ENCODE assay signal across 9 cellular contexts in the genomic region with DNA sequence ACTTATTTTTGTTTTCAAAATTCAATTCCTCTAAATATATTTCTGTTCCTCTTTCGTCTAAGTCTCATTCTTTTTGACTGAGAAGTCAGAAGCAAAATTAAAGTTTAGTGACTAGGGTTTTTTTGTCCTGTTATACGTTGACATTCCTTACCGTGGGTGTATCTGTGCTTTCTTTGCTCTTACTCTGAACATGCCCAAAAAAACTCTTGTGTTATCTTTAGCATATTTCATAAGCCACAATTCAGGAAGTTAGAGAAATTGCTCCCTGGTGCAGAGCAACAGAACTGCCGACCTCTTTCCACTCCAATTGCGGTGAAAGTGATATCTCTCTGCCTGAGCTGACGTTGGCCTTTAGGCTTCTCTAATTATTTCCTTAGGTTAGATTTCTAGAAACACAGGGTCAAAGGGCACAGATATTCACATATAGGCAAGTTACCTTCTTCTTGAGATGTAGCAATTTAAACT.
DNase-seq lines count a peak whose midpoint lies in the region; TF ChIP-seq lines count a peak whose summit lies in the region.
"Had no signal": no experiment of that assay in that cellular context is flagged by ENCODE, and none has a peak within 500 bp of the region (broad histone marks: within the 10 kb centered on the region; RNA-seq: fewer than 3 reads in every experiment).

No MANE protein-coding gene starts in this region.

- H3K36me3 ChIP-seq in liver (ENCODE audit: control insufficient read depth in 4 of 4, insufficient read depth in 3 of 4, low read depth in 1 of 4, low read length in 3 of 4) (no peaks in the 10 kb centered on the region), tibial nerve (no peaks in the 10 kb centered on the region)

- DNase-seq in activated CD4-positive, alpha-beta T cell treated with anti-CD3 and anti-CD28 coated beads, Interleukin-2, amount 10 ng/mL, durations not matched to agents 24 days and 14 days = peak; percentile 70
- no peak for DNase-seq in activated CD4-positive, alpha-beta T cell treated with anti-CD3 and anti-CD28 coated beads for 48 hours
- DNase-seq in MV-4-11 (lab: John Stamatoyannopoulos, UW) (peak; percentile 96), astrocyte of the hippocampus (ENCODE audit: low read depth, low spot score) (peak; percentile 83), tibial nerve (ENCODE audit: low spot score in 2 of 2) (peak in 1 of 2 donors; percentile 6), ureter (ENCODE audit: low spot score) (no peak), NCI-H2227 (lab: John Stamatoyannopoulos, UW; ENCODE audit: unreplicated experiment) (no peak)

- peak in 1 of 2 donors; percentile 46 for TF ChIP-seq EP300 in tibial nerve (IDR thresholded peaks at IDR 0.05)

- H3K27me3 ChIP-seq in liver (ENCODE audit: control insufficient read depth in 4 of 4, insufficient read depth in 4 of 4, low read length in 3 of 4) = no peaks in the 10 kb centered on the region
- no peaks in the 10 kb centered on the region for H3K27me3 ChIP-seq in tibial nerve

- H3K4me1 ChIP-seq in liver (ENCODE audit: control insufficient read depth in 4 of 4, insufficient read depth in 4 of 4, low read length in 3 of 4) (peaks cover 15 to 44% (median 24%) of the 10 kb centered on the region in 4 donors), tibial nerve (peaks cover 0 to 38% (median 35%) of the 10 kb centered on the region in 4 donors)

- H3K4me3 Mint-ChIP-seq in activated CD4-positive, alpha-beta T cell treated with anti-CD3 and anti-CD28 coated beads, Interleukin-2, amount 10 ng/mL, durations not matched to agents 24 days and 14 days = peak overlapping the region; percentile 83

- H3K27me3 Mint-ChIP-seq in activated CD4-positive, alpha-beta T cell treated with anti-CD3 and anti-CD28 coated beads, Interleukin-2, amount 10 ng/mL, durations not matched to agents 24 days and 14 days = no peaks in the 10 kb centered on the region

- WGBS in liver = 40% methylated on average over 6 of the region's 6 CpGs
- WGBS in tibial nerve, 2 donors = 12 to 23% methylated on average over 6 of the region's 6 CpGs

- TF ChIP-seq CTCF in liver (IDR thresholded peaks at IDR 0.05; ENCODE audit: low read depth, low read length, missing input control) = no peak
- TF ChIP-seq CTCF in tibial nerve (IDR thresholded peaks at IDR 0.05) = peak in 1 of 5 experiments; percentile 18

- H3K9ac ChIP-seq in liver (ENCODE audit: low read depth in 1 of 2, low read length in 2 of 2) = peak overlapping the region in 1 of 2 donors; percentile 67

- TF ChIP-seq POLR2A in tibial nerve (IDR thresholded peaks at IDR 0.05) = no peak

- H3K36me3 Mint-ChIP-seq in activated CD4-positive, alpha-beta T cell treated with anti-CD3 and anti-CD28 coated beads, Interleukin-2, amount 10 ng/mL, durations not matched to agents 24 days and 14 days (ENCODE audit: low read depth) = peaks cover 16% of the 10 kb centered on the region

- H3K9me3 ChIP-seq in liver (ENCODE audit: control insufficient read depth in 4 of 4, low read length in 3 of 4) (no peaks in the 10 kb centered on the region), tibial nerve (no peaks in the 10 kb centered on the region)

- no peak overlapping the region for H3K4me3 ChIP-seq in liver (ENCODE audit: low read depth in 1 of 3, low read length in 3 of 3)
- H3K4me3 ChIP-seq in tibial nerve = peak overlapping the region in 1 of 4 donors; percentile 1

- H3K9me3 Mint-ChIP-seq in activated CD4-positive, alpha-beta T cell treated with anti-CD3 and anti-CD28 coated beads, Interleukin-2, amount 10 ng/mL, durations not matched to agents 24 days and 14 days = no peaks in the 10 kb centered on the region

- H3K27ac Mint-ChIP-seq in activated CD4-positive, alpha-beta T cell treated with anti-CD3 and anti-CD28 coated beads, Interleukin-2, amount 10 ng/mL, durations not matched to agents 24 days and 14 days = peak overlapping the region; percentile 99

- H3K27ac ChIP-seq in liver (ENCODE audit: low read depth in 1 of 2, low read length in 2 of 2) (peak overlapping the region; percentile 93 to 95), tibial nerve (peak overlapping the region; percentile 68 to 96 (median 88))
- H3K27ac ChIP-seq: C4-2B had no signal

- peak in 1 of 2 donors; percentile 39 for TF ChIP-seq RAD21 in liver (IDR thresholded peaks at IDR 0.05)

- peaks cover 45% of the 10 kb centered on the region for H3K4me1 Mint-ChIP-seq in activated CD4-positive, alpha-beta T cell treated with anti-CD3 and anti-CD28 coated beads, Interleukin-2, amount 10 ng/mL, durations not matched to agents 24 days and 14 days

- intact Hi-C loops in activated CD4-positive, alpha-beta T cell treated with anti-CD3 and anti-CD28 coated beads, Interleukin-2, amount 10 ng/mL, durations not matched to agents 24 days and 14 days (cut with micrococcal nuclease) = loop anchor here (2.0 kb wide), 2 partner anchors 65 to 259 kb away; a partner anchor contains a TSS

TF ChIP-seq in liver, 16 proteins besides CTCF, POLR2A, EP300 and RAD21:
- TF ChIP-seq FOXA1 (IDR thresholded peaks at IDR 0.05) (no peak), NR2F2 (IDR thresholded peaks at IDR 0.05) (peak; percentile 54), EGR1 (IDR thresholded peaks at IDR 0.05; ENCODE audit: low read depth in 2 of 2) (no peak), GABPA (IDR thresholded peaks at IDR 0.05 in 1 of 2, conservative IDR thresholded peaks at IDR 0.05 in 1 of 2) (no peak), HNF4G (IDR thresholded peaks at IDR 0.05) (no peak), JUND (IDR thresholded peaks at IDR 0.05) (no peak), SP1 (IDR thresholded peaks at IDR 0.05) (no peak), RXRA (IDR thresholded peaks at IDR 0.05) (no peak)
- TF ChIP-seq, protein P1, sequence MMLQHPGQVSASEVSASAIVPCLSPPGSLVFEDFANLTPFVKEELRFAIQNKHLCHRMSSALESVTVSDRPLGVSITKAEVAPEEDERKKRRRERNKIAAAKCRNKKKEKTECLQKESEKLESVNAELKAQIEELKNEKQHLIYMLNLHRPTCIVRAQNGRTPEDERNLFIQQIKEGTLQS (IDR thresholded peaks at IDR 0.05) = no peak

Comparison
In these comparisons a context has a peak if more than half of its experiments do, and no peak if none do; other contexts are left out.
1. DNase-seq: peak in activated CD4-positive, alpha-beta T cell treated with anti-CD3 and anti-CD28 coated beads, Interleukin-2, amount 10 ng/mL, durations not matched to agents 24 days and 14 days (single experiment), MV-4-11 (single experiment) and astrocyte of the hippocampus (single experiment); none in activated CD4-positive, alpha-beta T cell treated with anti-CD3 and anti-CD28 coated beads for 48 hours (single experiment), ureter (single experiment) and NCI-H2227 (single experiment).